ENCODE assay signal across 8 cellular contexts in genomic region chr2:157420771-157421323, GRCh38. TPM values are rescaled to one million over a fixed set of nuclear protein-coding genes. Genes with fewer than 3 reads are reported as not detected.
DNase-seq lines count a peak whose midpoint lies in the region; ATAC-seq and TF ChIP-seq lines count a peak whose summit lies in the region.

No MANE protein-coding gene starts in this region.

- H3K36me3 Mint-ChIP-seq in HFFc6 (ENCODE audit: low read depth): no peaks in the 10 kb centered on the region

- no peak for TF ChIP-seq CTCF in HFFc6 (IDR thresholded peaks at IDR 0.05)

- no peak overlapping the region for H3K27ac Mint-ChIP-seq in HFFc6

- DNase-seq in AG20443 (ENCODE audit: low spot score): peak; percentile 27
- peak; percentile 100 for DNase-seq in MV-4-11 (lab: John Stamatoyannopoulos, UW)
- DNase-seq in fibroblast of gingiva (ENCODE audit: low read depth): peak; percentile 79
- no peak for DNase-seq in HFFc6
- DNase-seq in C1 segment of cervical spinal cord (lab: John Stamatoyannopoulos, UW): no peak
- DNase-seq in AG08396 (ENCODE audit: low spot score): no peak
- DNase-seq in HUDEP-2 (lab: John Stamatoyannopoulos, UW; ENCODE audit: unreplicated experiment in 76 of 76): no peak

- H3K27me3 Mint-ChIP-seq in HFFc6 (ENCODE audit: insufficient read depth): peaks cover 2% of the 10 kb centered on the region; the same call in 1 of the 2 replicates

- H3K9me3 Mint-ChIP-seq in HFFc6: no peaks in the 10 kb centered on the region; the same call in 1 of the 2 replicates

- no peaks in the 10 kb centered on the region for H3K4me1 Mint-ChIP-seq in HFFc6 (ENCODE audit: low read depth)

- ATAC-seq in GM19397 (IDR thresholded peaks at IDR 0.05; ENCODE audit: unreplicated experiment): peak; percentile 56

- H3K4me3 Mint-ChIP-seq in HFFc6: no peak overlapping the region

RNA-seq across cellular contexts. Expression of gene CYTIP, which starts 23.0 kb away (rescaled TPM):
- not detected for total RNA-seq in HFFc6 (2021; fragmentation: NEBNext Ultra II Directional; extraction: Animal tissue kit (Norgen Biotek cat#: 25700))

Comparison
In these comparisons a context has a peak if more than half of its experiments do, and no peak if none do; other contexts are left out.
1. DNase-seq: peak in AG20443 (single experiment), MV-4-11 (single experiment) and fibroblast of gingiva (single experiment); none in HFFc6 (single experiment), C1 segment of cervical spinal cord (0 of 14), AG08396 (single experiment) and HUDEP-2 (0 of 76).